Comparison of ENCODE assay signal across 23 cellular contexts in the genomic region with DNA sequence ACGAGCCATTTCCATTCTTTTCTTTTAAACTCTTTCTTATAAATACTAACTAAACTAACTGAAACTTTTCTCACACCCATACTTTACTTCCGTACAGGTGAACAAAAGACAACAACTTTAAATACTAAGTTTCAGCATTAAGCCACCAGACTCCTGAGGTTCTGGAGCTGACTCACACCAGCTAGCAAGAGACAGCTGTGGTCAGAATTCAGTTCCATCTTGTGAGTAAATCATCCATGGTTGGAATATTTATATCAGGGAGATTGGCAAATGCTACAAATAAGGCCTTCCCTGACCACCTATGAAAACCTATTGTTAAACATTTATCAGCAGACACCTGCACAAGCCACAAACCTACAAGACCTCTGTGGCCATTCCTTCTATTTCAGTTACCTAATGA.
"Had no signal": no experiment of that assay in that cellular context is flagged by ENCODE, and none has a peak within 500 bp of the region (broad histone marks: within the 10 kb centered on the region; RNA-seq: fewer than 3 reads in every experiment).

No MANE protein-coding gene starts in this region.

- ATAC-seq: activated CD8-positive, alpha-beta memory T cell treated with anti-CD3 and anti-CD28 coated beads, Interleukin-2, amount 10 ng/mL, durations not matched to agents 7 days and 5 days; activated CD8-positive, alpha-beta T cell treated with anti-CD3 and anti-CD28 coated beads for 36 hours; activated naive CD8-positive, alpha-beta T cell treated with anti-CD3 and anti-CD28 coated beads, Interleukin-2, amount 50 U/mL, for 24 hours; left ventricle myocardium superior; mucosa of descending colon; stimulated activated naive B cell treated with anti-CD40 and anti-IgM and Interleukin-4, amounts not matched to agents 10 μg/mL and 1 μg/mL and 100 μg/mL, for 72 hours; T-cell had no signal

- H3K4me3 ChIP-seq: colonic mucosa, mucosa of descending colon, sigmoid colon, transverse colon, uterus had no signal

- H3K27ac ChIP-seq: colonic mucosa, sigmoid colon, transverse colon, uterus, WERI-Rb-1 had no signal

- H3K36me3 ChIP-seq: colonic mucosa, sigmoid colon, transverse colon, uterus, WERI-Rb-1 had no signal

- H3K27me3 ChIP-seq: colonic mucosa, sigmoid colon, transverse colon, uterus had no signal

- H3K4me1 ChIP-seq: colonic mucosa, sigmoid colon, transverse colon, uterus had no signal

- DNase-seq: activated CD4-positive, alpha-beta T cell treated with anti-CD3 and anti-CD28 coated beads, Interleukin-2, amount 10 ng/mL, durations not matched to agents 7 days and 5 days; activated CD4-positive, CD25-positive, alpha-beta regulatory T cell treated with anti-CD3 and anti-CD28 coated beads, Interleukin-2, amount 50 U/mL, for 72 hours; activated CD8-positive, alpha-beta memory T cell treated with anti-CD3 and anti-CD28 coated beads, Interleukin-2, amount 10 ng/mL, durations not matched to agents 7 days and 5 days; activated CD8-positive, alpha-beta T cell treated with anti-CD3 and anti-CD28 coated beads for 36 hours; activated gamma-delta T cell; activated naive CD4-positive, alpha-beta T cell treated with anti-CD3 and anti-CD28 coated beads, Interleukin-2, amount 50 U/mL, for 16 hours; activated naive CD8-positive, alpha-beta T cell treated with anti-CD3 and anti-CD28 coated beads, Interleukin-2, amount 50 U/mL, for 24 hours; activated T-cell treated with anti-CD3 and anti-CD28 coated beads for 4 hours; anterior cingulate cortex; colonic mucosa; endodermal cell; left ventricle myocardium superior; mucosa of descending colon; naive B cell; posterior cingulate gyrus; sigmoid colon; stimulated activated CD4-positive, alpha-beta T cell treated with anti-CD3 and anti-CD28 coated beads, Interleukin-2, amount 100 ng/mL, for 48 hours; stimulated activated CD8-positive, alpha-beta memory T cell treated with anti-CD3 and anti-CD28 coated beads, Interleukin-4, amount 100 ng/mL, for 48 hours; stimulated activated naive B cell treated with anti-CD40 and anti-IgM and Interleukin-4, amounts not matched to agents 10 μg/mL and 1 μg/mL and 100 μg/mL, for 72 hours; T-cell; transverse colon; uterus; WERI-Rb-1 had no signal

- H3K9me3 ChIP-seq: colonic mucosa, mucosa of descending colon, sigmoid colon, transverse colon, uterus had no signal
